In genomic region chr1:195326325-195326724, GRCh38 we compare ENCODE assay signal across 28 cellular contexts.
"Had no signal": no experiment of that assay in that cellular context is flagged by ENCODE, and none has a peak within 500 bp of the region (broad histone marks: within the 10 kb centered on the region; RNA-seq: fewer than 3 reads in every experiment).

No MANE protein-coding gene starts in this region.

- H3K9me3 ChIP-seq: ovary, psoas muscle, spleen, suprapubic skin, testis, tibial artery, transverse colon, upper lobe of right lung, uterus had no signal

- DNase-seq: natural killer cell; occipital lobe; ovary; posterior cingulate gyrus; psoas muscle; right cardiac atrium; spleen; stimulated activated CD4-positive, alpha-beta T cell treated with anti-CD3 and anti-CD28 coated beads, Interleukin-12 subunit alpha, Interleukin-12 subunit beta, amount 100 ng/mL, for 4 hours; stimulated activated CD4-positive, alpha-beta T cell treated with anti-CD3 and anti-CD28 coated beads, Interleukin-1b, Interleukin-23, amount 100 ng/mL, for 48 hours; stimulated activated CD4-positive, alpha-beta T cell treated with anti-CD3 and anti-CD28 coated beads, Interleukin-4, amount 100 ng/mL, for 1 hour; stimulated activated CD4-positive, alpha-beta T cell treated with anti-CD3 and anti-CD28 coated beads, Interleukin-4, amount 100 ng/mL, for 4 hours; stimulated activated CD8-positive, alpha-beta memory T cell treated with anti-CD3 and anti-CD28 coated beads, Interleukin-4, amount 100 ng/mL, for 48 hours; stimulated activated naive CD4-positive, alpha-beta T cell; stimulated activated naive CD8-positive, alpha-beta T cell treated with anti-CD3 and anti-CD28 coated beads, Interleukin-15, amount 100 ng/mL, for 72 hours; stimulated activated naive CD8-positive, alpha-beta T cell treated with anti-CD3 and anti-CD28 coated beads, Interleukin-15, Interleukin-2, amounts not matched to agents 100 U/mL and 50 U/mL, for 24 hours; substantia nigra; testis; tibial artery; transverse colon; upper lobe of right lung; uterus had no signal

- H3K4me3 ChIP-seq: neural progenitor cell, ovary, psoas muscle, skin epidermis, smooth muscle cell, spleen, suprapubic skin, testis, tibial artery, transverse colon, upper lobe of right lung, uterus had no signal

- H3K27ac ChIP-seq: neural progenitor cell, ovary, parathyroid adenoma, psoas muscle, skin epidermis, spleen, suprapubic skin, testis, tibial artery, transverse colon, upper lobe of right lung, uterus had no signal

- H3K36me3 ChIP-seq: neural progenitor cell, ovary, spleen, suprapubic skin, tibial artery, transverse colon, upper lobe of right lung, uterus had no signal

- ATAC-seq: natural killer cell; psoas muscle; right cardiac atrium; sciatic nerve; stimulated activated memory B cell treated with anti-CD40 and anti-IgM and Interleukin-4, amounts not matched to agents 10 μg/mL and 1 μg/mL and 100 μg/mL, for 72 hours; stimulated activated naive CD8-positive, alpha-beta T cell treated with anti-CD3 and anti-CD28 coated beads, Interleukin-15, amount 100 ng/mL, for 72 hours; stimulated activated naive CD8-positive, alpha-beta T cell treated with anti-CD3 and anti-CD28 coated beads, Interleukin-15, Interleukin-2, amounts not matched to agents 100 U/mL and 50 U/mL, for 24 hours; upper lobe of right lung had no signal

- H3K4me1 ChIP-seq: neural progenitor cell, parathyroid adenoma, psoas muscle, spleen, suprapubic skin, testis, tibial artery, transverse colon, upper lobe of right lung, uterus had no signal

- H3K27me3 ChIP-seq: neural progenitor cell, ovary, spleen, suprapubic skin, testis, tibial artery, transverse colon, upper lobe of right lung, uterus had no signal
